In genomic region chr9:109439378-109440116, GRCh38 we compare ENCODE assay signal across 16 cellular contexts. TPM values are rescaled to one million over a fixed set of nuclear protein-coding genes. Genes with fewer than 3 reads are reported as not detected.
"Had no signal": no experiment of that assay in that cellular context is flagged by ENCODE, and none has a peak within 500 bp of the region (broad histone marks: within the 10 kb centered on the region; RNA-seq: fewer than 3 reads in every experiment).

No MANE protein-coding gene starts in this region.

- H3K9me3 Mint-ChIP-seq: activated CD4-positive, alpha-beta memory T cell treated with anti-CD3 and anti-CD28 coated beads for 36 hours; activated naive CD8-positive, alpha-beta T cell treated with anti-CD3 and anti-CD28 coated beads, Interleukin-2, amount 10 ng/mL, durations not matched to agents 7 days and 5 days; brain; nephron; T-helper 2 cell treated with Interferon-gamma antibody and Interleukin-4, amounts not matched to agents 5 μg/mL and 100 μg/mL, for 36 hours; WTC11 had no signal

- H3K4me3 Mint-ChIP-seq: activated CD4-positive, alpha-beta memory T cell treated with anti-CD3 and anti-CD28 coated beads for 36 hours; activated naive CD8-positive, alpha-beta T cell treated with anti-CD3 and anti-CD28 coated beads, Interleukin-2, amount 10 ng/mL, durations not matched to agents 7 days and 5 days; brain; nephron; T-helper 2 cell treated with Interferon-gamma antibody and Interleukin-4, amounts not matched to agents 5 μg/mL and 100 μg/mL, for 36 hours; WTC11 had no signal

- DNase-seq: activated CD4-positive, alpha-beta memory T cell treated with anti-CD3 and anti-CD28 coated beads for 36 hours; activated CD4-positive, alpha-beta T cell treated with anti-CD3 and anti-CD28 coated beads for 4 hours; activated naive CD8-positive, alpha-beta T cell treated with anti-CD3 and anti-CD28 coated beads, Interleukin-2, amount 10 ng/mL, durations not matched to agents 7 days and 5 days; central memory CD4-positive, alpha-beta T cell; colonic mucosa; foreskin keratinocyte; glutamatergic neuron; hippocampal formation; posterior cingulate gyrus; stimulated activated naive CD4-positive, alpha-beta T cell treated with Interleukin-2 at 50 U/mL for 16 hours; thyroid gland had no signal

- H3K27ac ChIP-seq: colonic mucosa, foreskin keratinocyte, thyroid gland had no signal

- H3K36me3 Mint-ChIP-seq: activated CD4-positive, alpha-beta memory T cell treated with anti-CD3 and anti-CD28 coated beads for 36 hours; activated naive CD8-positive, alpha-beta T cell treated with anti-CD3 and anti-CD28 coated beads, Interleukin-2, amount 10 ng/mL, durations not matched to agents 7 days and 5 days; brain; WTC11 had no signal

- H3K36me3 ChIP-seq: colonic mucosa had no signal

- H3K9me3 ChIP-seq: colonic mucosa, thyroid gland had no signal

- H3K27me3 ChIP-seq: colonic mucosa, foreskin keratinocyte, thyroid gland had no signal

- H3K4me1 ChIP-seq: colonic mucosa had no signal

- H3K4me3 ChIP-seq: colonic mucosa, lung, thyroid gland had no signal

- H3K27ac Mint-ChIP-seq: activated CD4-positive, alpha-beta memory T cell treated with anti-CD3 and anti-CD28 coated beads for 36 hours; activated naive CD8-positive, alpha-beta T cell treated with anti-CD3 and anti-CD28 coated beads, Interleukin-2, amount 10 ng/mL, durations not matched to agents 7 days and 5 days; brain; nephron; T-helper 2 cell treated with Interferon-gamma antibody and Interleukin-4, amounts not matched to agents 5 μg/mL and 100 μg/mL, for 36 hours; WTC11 had no signal

RNA-seq across cellular contexts. Expression of gene PTPN3, which starts 58.6 kb away (rescaled TPM):
- total RNA-seq: activated naive CD8-positive, alpha-beta T cell treated with anti-CD3 and anti-CD28 coated beads, Interleukin-2, amount 10 ng/mL, durations not matched to agents 7 days and 5 days had no signal
